20 cellular contexts compared by ENCODE assay signal in genomic region chr15:37921527-37922385, GRCh38. TPM values are rescaled to one million over a fixed set of nuclear protein-coding genes. Genes with fewer than 3 reads are reported as not detected.
DNase-seq lines count a peak whose midpoint lies in the region; ATAC-seq and TF ChIP-seq lines count a peak whose summit lies in the region.
"Had no signal": no experiment of that assay in that cellular context is flagged by ENCODE, and none has a peak within 500 bp of the region (broad histone marks: within the 10 kb centered on the region; RNA-seq: fewer than 3 reads in every experiment).

No MANE protein-coding gene starts in this region.

- H3K27me3 ChIP-seq in mesendoderm (ENCODE audit: insufficient read depth, low read length, poor library complexity) (no peaks in the 10 kb centered on the region), right lobe of liver (no peaks in the 10 kb centered on the region)
- H3K27me3 ChIP-seq: neutrophil, upper lobe of left lung had no signal

- H3K4me1 ChIP-seq in mesendoderm (ENCODE audit: control insufficient read depth, low read depth, low read length) (no peaks in the 10 kb centered on the region), right lobe of liver (no peaks in the 10 kb centered on the region)
- H3K4me1 ChIP-seq: upper lobe of left lung had no signal

- no peak overlapping the region for H3K18ac ChIP-seq in mesendoderm (ENCODE audit: low read length)

- no peak overlapping the region for H2BK5ac ChIP-seq in mesendoderm (ENCODE audit: low read length)

- no peak for TF ChIP-seq CTCF in right lobe of liver (IDR thresholded peaks at IDR 0.05)

- H3K27ac ChIP-seq in mesendoderm (ENCODE audit: low read depth, low read length) (no peak overlapping the region), right lobe of liver (no peak overlapping the region)
- H3K27ac ChIP-seq: neutrophil, upper lobe of left lung had no signal

- H4K5ac ChIP-seq in mesendoderm (ENCODE audit: low read length) = no peak overlapping the region

- H3K56ac ChIP-seq in mesendoderm (ENCODE audit: low read length) = peak overlapping the region; percentile 7

- no peak overlapping the region for H3K4me2 ChIP-seq in mesendoderm (ENCODE audit: low read length)

- H3K9me3 Mint-ChIP-seq in activated T-helper 17 cell treated with anti-CD3 and anti-CD28 coated beads, Interleukin-2, amount 50 U/mL, for 72 hours = peaks cover 6% of the 10 kb centered on the region

- no peaks in the 10 kb centered on the region for H3K36me3 Mint-ChIP-seq in activated T-helper 17 cell treated with anti-CD3 and anti-CD28 coated beads, Interleukin-2, amount 50 U/mL, for 72 hours (ENCODE audit: low read depth)
- H3K36me3 Mint-ChIP-seq: CD4-positive, CD25-positive, alpha-beta regulatory T cell; immature natural killer cell had no signal

- H3K4me3 Mint-ChIP-seq in activated T-helper 17 cell treated with anti-CD3 and anti-CD28 coated beads, Interleukin-2, amount 50 U/mL, for 72 hours = no peak overlapping the region
- H3K4me3 Mint-ChIP-seq: activated CD4-positive, alpha-beta T cell treated with anti-CD3 and anti-CD28 coated beads for 36 hours; CD4-positive, CD25-positive, alpha-beta regulatory T cell; immature natural killer cell had no signal

- intact Hi-C loops in right lobe of liver (cut with DNase I) = no loop called here

- peaks cover 21% of the 10 kb centered on the region for H3K27me3 Mint-ChIP-seq in activated T-helper 17 cell treated with anti-CD3 and anti-CD28 coated beads, Interleukin-2, amount 50 U/mL, for 72 hours

- no peaks in the 10 kb centered on the region for H3K9me3 ChIP-seq in right lobe of liver
- H3K9me3 ChIP-seq: neutrophil, upper lobe of left lung had no signal

- no CpG with 5 or more reads among the region's 6 CpGs for WGBS in mesendoderm (ENCODE audit: extremely low coverage, insufficient coverage, low lambda C conversion rate)
- WGBS in right lobe of liver (ENCODE audit: insufficient coverage, low coverage, low lambda C conversion rate, missing lambda C conversion rate) = 31% methylated on average over 2 of the region's 6 CpGs

- H3K23ac ChIP-seq in mesendoderm (ENCODE audit: low read length) = no peak overlapping the region

- no peak overlapping the region for H2AK5ac ChIP-seq in mesendoderm (ENCODE audit: low read length)

- no peaks in the 10 kb centered on the region for H3K4me1 Mint-ChIP-seq in activated T-helper 17 cell treated with anti-CD3 and anti-CD28 coated beads, Interleukin-2, amount 50 U/mL, for 72 hours
- H3K4me1 Mint-ChIP-seq: activated CD4-positive, alpha-beta T cell treated with anti-CD3 and anti-CD28 coated beads for 36 hours; CD4-positive, CD25-positive, alpha-beta regulatory T cell; immature natural killer cell had no signal

- H3K79me1 ChIP-seq in mesendoderm (ENCODE audit: low read length) = no peaks in the 10 kb centered on the region

- no peak overlapping the region for H4K8ac ChIP-seq in mesendoderm (ENCODE audit: low read depth, low read length)

- DNase-seq in Daoy (ENCODE audit: low read depth) (peak; percentile 45), OCI-M1 (lab: John Stamatoyannopoulos, UW) (peak; percentile 45), dermis microvascular lymphatic vessel endothelial cell (ENCODE audit: low read depth in 2 of 2) (peak; percentile 25 to 67), mesendoderm (no peak), left lobe of liver (ENCODE audit: low spot score) (no peak), right lobe of liver (no peak)
- no peak for DNase-seq in activated T-cell treated with anti-CD3 and anti-CD28 coated beads, Interleukin-2, amount 50 U/mL, for 1 hour
- DNase-seq: activated CD4-positive, alpha-beta T cell treated with anti-CD3 and anti-CD28 coated beads for 36 hours; activated naive CD4-positive, alpha-beta T cell; aorta; CD4-positive, CD25-positive, alpha-beta regulatory T cell; immature natural killer cell; NCI-H2029 treated with DMSO at 0.1 percent for 48 hours; NCI-H510A treated with DMSO at 0.1 percent for 48 hours; retina; stimulated activated naive CD8-positive, alpha-beta T cell treated with anti-CD3 and anti-CD28 coated beads, Interleukin-15, Interleukin-2, amounts not matched to agents 100 U/mL and 50 U/mL, for 24 hours; T1000; upper lobe of left lung had no signal

- H3K9ac ChIP-seq in mesendoderm (ENCODE audit: low read length) = no peak overlapping the region

- no peaks in the 10 kb centered on the region for H3K79me2 ChIP-seq in mesendoderm (ENCODE audit: control insufficient read depth, insufficient read depth, low read length)

- H3K4me3 ChIP-seq in mesendoderm (ENCODE audit: low read length) (no peak overlapping the region), right lobe of liver (no peak overlapping the region)
- H3K4me3 ChIP-seq: upper lobe of left lung had no signal

- H3K36me3 ChIP-seq in mesendoderm (ENCODE audit: control insufficient read depth, insufficient read depth, low read length) = no peaks in the 10 kb centered on the region
- H3K36me3 ChIP-seq in right lobe of liver = no peaks in the 10 kb centered on the region
- H3K36me3 ChIP-seq: neutrophil, upper lobe of left lung had no signal

- no peak for TF ChIP-seq POLR2A in right lobe of liver (IDR thresholded peaks at IDR 0.05)

- no peak overlapping the region for H3K27ac Mint-ChIP-seq in activated T-helper 17 cell treated with anti-CD3 and anti-CD28 coated beads, Interleukin-2, amount 50 U/mL, for 72 hours
- H3K27ac Mint-ChIP-seq: activated CD4-positive, alpha-beta T cell treated with anti-CD3 and anti-CD28 coated beads for 36 hours; CD4-positive, CD25-positive, alpha-beta regulatory T cell; immature natural killer cell had no signal

- H2BK15ac ChIP-seq in mesendoderm (replicated peaks; ENCODE audit: low read depth) = no peak overlapping the region

- no peak for ATAC-seq in activated T-helper 17 cell treated with anti-CD3 and anti-CD28 coated beads, Interleukin-2, amount 50 U/mL, for 72 hours (replicated peaks)
- no peak for ATAC-seq in left lobe of liver
- ATAC-seq in right lobe of liver = no peak
- ATAC-seq: activated CD4-positive, alpha-beta T cell treated with anti-CD3 and anti-CD28 coated beads for 36 hours; stimulated activated naive CD8-positive, alpha-beta T cell treated with anti-CD3 and anti-CD28 coated beads, Interleukin-15, Interleukin-2, amounts not matched to agents 100 U/mL and 50 U/mL, for 24 hours had no signal

- H3K4ac ChIP-seq in mesendoderm (ENCODE audit: low read depth, low read length) = no peak overlapping the region

- no peak overlapping the region for H2BK120ac ChIP-seq in mesendoderm (ENCODE audit: low read depth, low read length)

RNA-seq across cellular contexts. Expression of gene TMCO5A, which starts 12.7 kb away (rescaled TPM):
- total RNA-seq in Daoy (2014; rRNA removed; shearing (Covaris generic)) = not detected in 2 replicates
- total RNA-seq in dermis microvascular lymphatic vessel endothelial cell (not detected in 2 replicates), left lobe of liver (not detected), right lobe of liver (not detected)
- not detected for polyA plus RNA-seq in mesendoderm (2013, experiment 1 of 2)
- polyA plus RNA-seq in mesendoderm (2013, experiment 2 of 2) = not detected
- not detected for total RNA-seq in activated T-helper 17 cell treated with anti-CD3 and anti-CD28 coated beads, Interleukin-2, amount 50 U/mL, for 72 hours
- total RNA-seq: activated CD4-positive, alpha-beta T cell treated with anti-CD3 and anti-CD28 coated beads for 36 hours; aorta; CD4-positive, CD25-positive, alpha-beta regulatory T cell had no signal
- polyA plus RNA-seq: aorta; CD4-positive, CD25-positive, alpha-beta regulatory T cell; immature natural killer cell had no signal

Comparison
In these comparisons a context has a peak if more than half of its experiments do, and no peak if none do; other contexts are left out.
1. DNase-seq: peak in Daoy (single experiment), OCI-M1 (single experiment) and dermis microvascular lymphatic vessel endothelial cell (2 of 2); none in mesendoderm (single experiment), activated T-cell treated with anti-CD3 and anti-CD28 coated beads, Interleukin-2, amount 50 U/mL, for 1 hour (single experiment), left lobe of liver (single experiment) and right lobe of liver (0 of 3).